In the genomic region with DNA sequence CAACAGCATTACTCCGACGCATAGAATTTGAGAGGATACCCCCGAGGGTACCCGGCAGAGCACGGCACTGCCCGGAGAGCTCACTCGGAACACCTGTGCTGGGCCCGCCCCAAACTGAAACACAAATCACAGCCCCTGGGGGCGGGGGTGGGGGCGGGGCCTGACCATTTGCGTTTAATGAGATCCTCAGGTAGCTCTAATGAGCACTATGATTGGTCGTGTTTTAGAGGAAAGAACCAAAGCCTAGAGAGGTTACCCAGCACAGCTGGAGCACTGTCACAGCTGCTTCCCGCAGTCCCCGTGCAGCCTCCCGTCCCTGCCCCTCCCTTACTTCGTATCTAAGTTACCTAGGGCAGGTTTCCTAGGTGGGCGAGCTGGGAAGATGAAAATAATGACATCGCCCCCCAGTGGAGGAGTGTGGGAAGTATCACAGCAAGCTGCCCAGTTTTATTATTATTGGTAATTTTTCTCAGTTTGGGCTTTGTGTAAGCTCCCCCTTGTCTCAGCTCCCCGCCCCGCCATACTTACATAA, we compare ENCODE assay signal across 8 cellular contexts.
DNase-seq lines count a peak whose midpoint lies in the region; ATAC-seq and TF ChIP-seq lines count a peak whose summit lies in the region.

No MANE protein-coding gene starts in this region.

- H3K4me3 ChIP-seq in Loucy (ENCODE audit: low read length, poor library complexity, severe bottlenecking): no peak overlapping the region
- peak overlapping the region; percentile 7 for H3K4me3 ChIP-seq in effector memory CD4-positive, alpha-beta T cell (ENCODE audit: insufficient read depth, low read depth, low read length, poor library complexity, severe bottlenecking)

- H2AFZ ChIP-seq in Loucy (ENCODE audit: low read length): no peak overlapping the region

- no peaks in the 10 kb centered on the region for H4K20me1 ChIP-seq in Loucy (ENCODE audit: insufficient read depth, low read length, poor library complexity, severe bottlenecking)

- H3K4me1 ChIP-seq in Loucy (ENCODE audit: insufficient read depth, low read length, poor library complexity, severe bottlenecking): no peaks in the 10 kb centered on the region
- no peaks in the 10 kb centered on the region for H3K4me1 ChIP-seq in effector memory CD4-positive, alpha-beta T cell (ENCODE audit: control insufficient read depth, insufficient read depth, low read length, poor library complexity, severe bottlenecking)

- TF ChIP-seq CTCF in Loucy (conservative IDR thresholded peaks at IDR 0.05; ENCODE audit: low read length): peak; percentile 72
- TF ChIP-seq CTCF in neural crest cell (conservative IDR thresholded peaks at IDR 0.05): peak; percentile 71

- H3K27me3 Mint-ChIP-seq in neural crest cell (ENCODE audit: low read depth): peaks cover 21% of the 10 kb centered on the region

- no peak for ATAC-seq in HG02588 (IDR thresholded peaks at IDR 0.05; ENCODE audit: unreplicated experiment)
- no peak for ATAC-seq in HG03095 (IDR thresholded peaks at IDR 0.05; ENCODE audit: unreplicated experiment)
- no peak for ATAC-seq in GM19467 (IDR thresholded peaks at IDR 0.05; ENCODE audit: unreplicated experiment)

- H3K9me3 ChIP-seq in Loucy (ENCODE audit: insufficient read depth, low read depth, low read length): peaks cover 6% of the 10 kb centered on the region; the same call in 1 of the 2 replicates
- no peaks in the 10 kb centered on the region for H3K9me3 ChIP-seq in effector memory CD4-positive, alpha-beta T cell (ENCODE audit: control insufficient read depth, low read length)

- peaks cover 26% of the 10 kb centered on the region for H3K9me3 Mint-ChIP-seq in neural crest cell

- H3K9me2 ChIP-seq in Loucy (replicated peaks; ENCODE audit: low read depth, low read length): no peaks in the 10 kb centered on the region

- H3K4me3 Mint-ChIP-seq in neural crest cell: no peak overlapping the region

- no peak overlapping the region for H3K4me2 ChIP-seq in Loucy (ENCODE audit: low read depth, low read length, poor library complexity, severe bottlenecking)

- H3K36me3 Mint-ChIP-seq in neural crest cell (ENCODE audit: low read depth): peaks cover 25% of the 10 kb centered on the region

- H3K4me1 Mint-ChIP-seq in neural crest cell: no peaks in the 10 kb centered on the region

- no peak overlapping the region for H3K9ac ChIP-seq in Loucy (ENCODE audit: low read depth, low read length, poor library complexity, severe bottlenecking)

- H3K27ac Mint-ChIP-seq in neural crest cell (ENCODE audit: unreplicated experiment): no peak overlapping the region

- DNase-seq in ELF-1 (ENCODE audit: low read depth, low spot score) (peak; percentile 85), neural crest cell (ENCODE audit: low read depth, low spot score) (peak; percentile 11)
- peak; percentile 14 to 16 for DNase-seq in activated CD4-positive, alpha-beta T cell treated with anti-CD3 and anti-CD28 coated beads for 24 hours (ENCODE audit: low read depth in 2 of 2)
- DNase-seq in effector memory CD4-positive, alpha-beta T cell: peak; percentile 0 to 18 (median 9)

- no peaks in the 10 kb centered on the region for H3K27me3 ChIP-seq in Loucy (ENCODE audit: insufficient read depth, low read length, poor library complexity, severe bottlenecking)
- H3K27me3 ChIP-seq in effector memory CD4-positive, alpha-beta T cell (replicated peaks; ENCODE audit: control insufficient read depth, insufficient read depth, low read length, poor library complexity, severe bottlenecking): no peaks in the 10 kb centered on the region

- H3K79me2 ChIP-seq in Loucy (ENCODE audit: insufficient read depth, low read length): no peaks in the 10 kb centered on the region

- H3K27ac ChIP-seq in effector memory CD4-positive, alpha-beta T cell (ENCODE audit: insufficient read depth, low read length, poor library complexity, severe bottlenecking): no peak overlapping the region

- no peaks in the 10 kb centered on the region for H3K36me3 ChIP-seq in Loucy (ENCODE audit: insufficient read depth, low read length)
- no peaks in the 10 kb centered on the region for H3K36me3 ChIP-seq in effector memory CD4-positive, alpha-beta T cell (ENCODE audit: control insufficient read depth, insufficient read depth, low read length)

- no peaks in the 10 kb centered on the region for H3F3A ChIP-seq in Loucy (ENCODE audit: low read depth)

Comparison
In these comparisons a context has a peak if more than half of its experiments do, and no peak if none do; other contexts are left out.
1. DNase-seq: peak in every context shown above with its lines; median percentile 85 in ELF-1; 15 in activated CD4-positive, alpha-beta T cell treated with anti-CD3 and anti-CD28 coated beads for 24 hours; 11 in neural crest cell; 9 in effector memory CD4-positive, alpha-beta T cell.